In the genomic region with DNA sequence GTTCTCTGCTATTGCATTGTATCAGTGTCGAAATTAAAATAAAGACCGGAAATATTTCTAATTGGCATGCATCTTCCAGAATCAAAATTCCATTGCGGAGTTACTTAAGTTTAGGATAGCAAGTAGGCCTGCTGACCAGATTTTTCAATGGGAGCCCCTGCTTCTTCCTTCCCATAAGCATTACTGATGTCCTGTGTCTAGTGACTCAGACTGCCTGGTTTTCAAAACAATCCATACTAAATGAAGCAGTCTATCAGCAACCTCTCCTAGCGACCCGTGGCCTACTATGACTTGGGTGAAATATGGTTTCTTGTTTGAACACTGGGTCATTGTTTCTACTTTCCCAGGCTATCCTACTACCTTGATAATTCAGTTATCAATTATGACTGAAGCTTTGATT, we compare ENCODE assay signal across 38 cellular contexts.
"Had no signal": no experiment of that assay in that cellular context is flagged by ENCODE, and none has a peak within 500 bp of the region (broad histone marks: within the 10 kb centered on the region; RNA-seq: fewer than 3 reads in every experiment).

No MANE protein-coding gene starts in this region.

- H3K27ac Mint-ChIP-seq: activated CD4-positive, alpha-beta memory T cell treated with anti-CD3 and anti-CD28 coated beads, Interleukin-2, amount 10 ng/mL, durations not matched to agents 7 days and 5 days; activated CD4-positive, alpha-beta T cell treated with anti-CD3 and anti-CD28 coated beads for 36 hours; activated CD4-positive, alpha-beta T cell treated with anti-CD3 and anti-CD28 coated beads, Interleukin-2, amount 10 ng/mL, durations not matched to agents 7 days and 5 days; activated CD8-positive, alpha-beta T cell treated with anti-CD3 and anti-CD28 coated beads, Interleukin-2, amount 10 ng/mL, durations not matched to agents 7 days and 5 days; activated naive CD4-positive, alpha-beta T cell treated with anti-CD3 and anti-CD28 coated beads for 36 hours; activated naive CD4-positive, alpha-beta T cell treated with anti-CD3 and anti-CD28 coated beads, Interleukin-2, amount 50 U/mL, for 72 hours; activated naive CD8-positive, alpha-beta T cell treated with anti-CD3 and anti-CD28 coated beads for 36 hours; activated T-cell treated with anti-CD3 and anti-CD28 coated beads, Interleukin-2, amount 50 U/mL, for 72 hours; activated T-helper 1 cell treated with anti-CD3 and anti-CD28 coated beads, Interleukin-12 subunit alpha, Interleukin-12 subunit beta, Interleukin-2, Interleukin-4 antibody, amounts not matched to agents 30 ng/mL and 10 ng/mL and 1 ng/mL, durations not matched to agents 14 hours and 24 hours and 36 hours; activated T-helper 17 cell treated with anti-CD3 and anti-CD28 coated beads, Interleukin-2, amount 50 U/mL, for 72 hours; T-helper 1 cell treated with Interleukin-12 subunit alpha and Interleukin-12 subunit beta and Interleukin-4 antibody, amounts not matched to agents 30 μg/mL and 1 μg/mL, for 36 hours; T-helper 2 cell treated with Interferon-gamma antibody and Interleukin-4, amounts not matched to agents 5 μg/mL and 100 μg/mL, for 36 hours had no signal

- H3K9me3 Mint-ChIP-seq: activated CD4-positive, alpha-beta memory T cell treated with anti-CD3 and anti-CD28 coated beads, Interleukin-2, amount 10 ng/mL, durations not matched to agents 7 days and 5 days; activated CD4-positive, alpha-beta T cell treated with anti-CD3 and anti-CD28 coated beads, Interleukin-2, amount 10 ng/mL, durations not matched to agents 7 days and 5 days; activated naive CD4-positive, alpha-beta T cell treated with anti-CD3 and anti-CD28 coated beads for 36 hours; activated naive CD4-positive, alpha-beta T cell treated with anti-CD3 and anti-CD28 coated beads, Interleukin-2, amount 50 U/mL, for 72 hours; activated naive CD8-positive, alpha-beta T cell treated with anti-CD3 and anti-CD28 coated beads for 36 hours; activated T-cell treated with anti-CD3 and anti-CD28 coated beads, Interleukin-2, amount 50 U/mL, for 4 hours; activated T-cell treated with anti-CD3 and anti-CD28 coated beads, Interleukin-2, amount 50 U/mL, for 72 hours; activated T-helper 1 cell treated with anti-CD3 and anti-CD28 coated beads, Interleukin-12 subunit alpha, Interleukin-12 subunit beta, Interleukin-2, Interleukin-4 antibody, amounts not matched to agents 30 ng/mL and 10 ng/mL and 1 ng/mL, durations not matched to agents 14 hours and 24 hours and 36 hours; activated T-helper 17 cell treated with anti-CD3 and anti-CD28 coated beads, Interleukin-2, amount 50 U/mL, for 72 hours; T-helper 1 cell treated with Interleukin-12 subunit alpha and Interleukin-12 subunit beta and Interleukin-4 antibody, amounts not matched to agents 30 μg/mL and 1 μg/mL, for 36 hours; T-helper 2 cell treated with Interferon-gamma antibody and Interleukin-4, amounts not matched to agents 5 μg/mL and 100 μg/mL, for 36 hours had no signal

- DNase-seq: activated CD4-positive, alpha-beta memory T cell treated with anti-CD3 and anti-CD28 coated beads, Interleukin-2, amount 10 ng/mL, durations not matched to agents 7 days and 5 days; activated CD4-positive, alpha-beta T cell treated with anti-CD3 and anti-CD28 coated beads for 1 hour; activated CD4-positive, alpha-beta T cell treated with anti-CD3 and anti-CD28 coated beads for 36 hours; activated CD4-positive, alpha-beta T cell treated with anti-CD3 and anti-CD28 coated beads for 48 hours; activated CD4-positive, alpha-beta T cell treated with anti-CD3 and anti-CD28 coated beads, Interleukin-2, amount 10 ng/mL, durations not matched to agents 7 days and 5 days; activated CD4-positive, alpha-beta T cell treated with anti-CD3 and anti-CD28 coated beads, Interleukin-2, amount 50 U/mL, for 48 hours; activated CD4-positive, CD25-positive, alpha-beta regulatory T cell; activated CD8-positive, alpha-beta memory T cell treated with anti-CD3 and anti-CD28 coated beads for 24 hours; activated CD8-positive, alpha-beta memory T cell treated with anti-CD3 and anti-CD28 coated beads, Interleukin-2, amount 50 U/mL, for 4 hours; activated CD8-positive, alpha-beta T cell treated with anti-CD3 and anti-CD28 coated beads, Interleukin-2, amount 10 ng/mL, durations not matched to agents 7 days and 5 days; activated effector memory CD4-positive, alpha-beta T cell treated with anti-CD3 and anti-CD28 coated beads, Interleukin-2, amount 50 U/mL, for 16 hours; activated gamma-delta T cell treated with Interleukin-2 at 50 U/mL for 16 hours; activated naive CD4-positive, alpha-beta T cell; activated naive CD4-positive, alpha-beta T cell treated with anti-CD3 and anti-CD28 coated beads for 36 hours; activated naive CD4-positive, alpha-beta T cell treated with anti-CD3 and anti-CD28 coated beads, Interleukin-2, amount 50 U/mL, for 16 hours; activated naive CD8-positive, alpha-beta T cell treated with anti-CD3 and anti-CD28 coated beads for 36 hours; activated T-cell treated with anti-CD3 and anti-CD28 coated beads for 4 hours; activated T-cell treated with anti-CD3 and anti-CD28 coated beads, Interleukin-2, amount 50 U/mL, for 1 hour; activated T-cell treated with anti-CD3 and anti-CD28 coated beads, Interleukin-2, amount 50 U/mL, for 4 hours; activated T-cell treated with anti-CD3 and anti-CD28 coated beads, Interleukin-2, amount 50 U/mL, for 72 hours; adrenal gland; amniotic stem cell; aorta; body of pancreas; brain microvascular endothelial cell; central memory CD4-positive, alpha-beta T cell; SW 1271; T-helper 1 cell; T-helper 2 cell; T-helper 9 cell had no signal

- ATAC-seq: activated CD4-positive, alpha-beta T cell treated with anti-CD3 and anti-CD28 coated beads for 36 hours; activated CD4-positive, CD25-positive, alpha-beta regulatory T cell treated with anti-CD3 and anti-CD28 coated beads, Interleukin-2, amount 50 U/mL, for 24 hours; activated CD8-positive, alpha-beta T cell treated with anti-CD3 and anti-CD28 coated beads, Interleukin-2, amount 10 ng/mL, durations not matched to agents 7 days and 5 days; activated naive CD4-positive, alpha-beta T cell treated with anti-CD3 and anti-CD28 coated beads, Interleukin-2, amount 50 U/mL, for 72 hours; activated T-cell treated with anti-CD3 and anti-CD28 coated beads, Interleukin-2, amount 50 U/mL, for 4 hours; activated T-cell treated with anti-CD3 and anti-CD28 coated beads, Interleukin-2, amount 50 U/mL, for 72 hours; activated T-helper 17 cell treated with anti-CD3 and anti-CD28 coated beads, Interleukin-2, amount 50 U/mL, for 72 hours; body of pancreas had no signal

- H3K27ac ChIP-seq: adrenal gland, body of pancreas, brain microvascular endothelial cell, breast epithelium, VCaP had no signal

- H3K27me3 ChIP-seq: adrenal gland, body of pancreas, brain microvascular endothelial cell, breast epithelium had no signal

- H3K4me3 Mint-ChIP-seq: activated CD4-positive, alpha-beta memory T cell treated with anti-CD3 and anti-CD28 coated beads, Interleukin-2, amount 10 ng/mL, durations not matched to agents 7 days and 5 days; activated CD4-positive, alpha-beta T cell treated with anti-CD3 and anti-CD28 coated beads for 36 hours; activated CD4-positive, alpha-beta T cell treated with anti-CD3 and anti-CD28 coated beads, Interleukin-2, amount 10 ng/mL, durations not matched to agents 7 days and 5 days; activated CD8-positive, alpha-beta T cell treated with anti-CD3 and anti-CD28 coated beads, Interleukin-2, amount 10 ng/mL, durations not matched to agents 7 days and 5 days; activated naive CD4-positive, alpha-beta T cell treated with anti-CD3 and anti-CD28 coated beads for 36 hours; activated naive CD8-positive, alpha-beta T cell treated with anti-CD3 and anti-CD28 coated beads for 36 hours; activated T-cell treated with anti-CD3 and anti-CD28 coated beads, Interleukin-2, amount 50 U/mL, for 4 hours; activated T-cell treated with anti-CD3 and anti-CD28 coated beads, Interleukin-2, amount 50 U/mL, for 72 hours; activated T-helper 1 cell treated with anti-CD3 and anti-CD28 coated beads, Interleukin-12 subunit alpha, Interleukin-12 subunit beta, Interleukin-2, Interleukin-4 antibody, amounts not matched to agents 30 ng/mL and 10 ng/mL and 1 ng/mL, durations not matched to agents 14 hours and 24 hours and 36 hours; activated T-helper 17 cell treated with anti-CD3 and anti-CD28 coated beads, Interleukin-2, amount 50 U/mL, for 72 hours; T-helper 1 cell treated with Interleukin-12 subunit alpha and Interleukin-12 subunit beta and Interleukin-4 antibody, amounts not matched to agents 30 μg/mL and 1 μg/mL, for 36 hours; T-helper 2 cell treated with Interferon-gamma antibody and Interleukin-4, amounts not matched to agents 5 μg/mL and 100 μg/mL, for 36 hours had no signal

- H3K36me3 Mint-ChIP-seq: activated naive CD4-positive, alpha-beta T cell treated with anti-CD3 and anti-CD28 coated beads, Interleukin-2, amount 50 U/mL, for 72 hours; activated naive CD8-positive, alpha-beta T cell treated with anti-CD3 and anti-CD28 coated beads for 36 hours had no signal

- H3K9me3 ChIP-seq: adrenal gland, body of pancreas, breast epithelium had no signal

- H3K36me3 ChIP-seq: adrenal gland, brain microvascular endothelial cell, breast epithelium had no signal

- H3K4me1 Mint-ChIP-seq: activated CD4-positive, alpha-beta memory T cell treated with anti-CD3 and anti-CD28 coated beads, Interleukin-2, amount 10 ng/mL, durations not matched to agents 7 days and 5 days; activated CD4-positive, alpha-beta T cell treated with anti-CD3 and anti-CD28 coated beads for 36 hours; activated CD4-positive, alpha-beta T cell treated with anti-CD3 and anti-CD28 coated beads, Interleukin-2, amount 10 ng/mL, durations not matched to agents 7 days and 5 days; activated naive CD8-positive, alpha-beta T cell treated with anti-CD3 and anti-CD28 coated beads for 36 hours; activated T-helper 17 cell treated with anti-CD3 and anti-CD28 coated beads, Interleukin-2, amount 50 U/mL, for 72 hours had no signal

- H3K27me3 Mint-ChIP-seq: activated CD4-positive, alpha-beta memory T cell treated with anti-CD3 and anti-CD28 coated beads, Interleukin-2, amount 10 ng/mL, durations not matched to agents 7 days and 5 days; activated CD4-positive, alpha-beta T cell treated with anti-CD3 and anti-CD28 coated beads, Interleukin-2, amount 10 ng/mL, durations not matched to agents 7 days and 5 days; activated T-helper 17 cell treated with anti-CD3 and anti-CD28 coated beads, Interleukin-2, amount 50 U/mL, for 72 hours had no signal

- H3K4me1 ChIP-seq: adrenal gland, body of pancreas, breast epithelium had no signal

- H3K4me3 ChIP-seq: adrenal gland, body of pancreas, breast epithelium had no signal
